In the genomic region with DNA sequence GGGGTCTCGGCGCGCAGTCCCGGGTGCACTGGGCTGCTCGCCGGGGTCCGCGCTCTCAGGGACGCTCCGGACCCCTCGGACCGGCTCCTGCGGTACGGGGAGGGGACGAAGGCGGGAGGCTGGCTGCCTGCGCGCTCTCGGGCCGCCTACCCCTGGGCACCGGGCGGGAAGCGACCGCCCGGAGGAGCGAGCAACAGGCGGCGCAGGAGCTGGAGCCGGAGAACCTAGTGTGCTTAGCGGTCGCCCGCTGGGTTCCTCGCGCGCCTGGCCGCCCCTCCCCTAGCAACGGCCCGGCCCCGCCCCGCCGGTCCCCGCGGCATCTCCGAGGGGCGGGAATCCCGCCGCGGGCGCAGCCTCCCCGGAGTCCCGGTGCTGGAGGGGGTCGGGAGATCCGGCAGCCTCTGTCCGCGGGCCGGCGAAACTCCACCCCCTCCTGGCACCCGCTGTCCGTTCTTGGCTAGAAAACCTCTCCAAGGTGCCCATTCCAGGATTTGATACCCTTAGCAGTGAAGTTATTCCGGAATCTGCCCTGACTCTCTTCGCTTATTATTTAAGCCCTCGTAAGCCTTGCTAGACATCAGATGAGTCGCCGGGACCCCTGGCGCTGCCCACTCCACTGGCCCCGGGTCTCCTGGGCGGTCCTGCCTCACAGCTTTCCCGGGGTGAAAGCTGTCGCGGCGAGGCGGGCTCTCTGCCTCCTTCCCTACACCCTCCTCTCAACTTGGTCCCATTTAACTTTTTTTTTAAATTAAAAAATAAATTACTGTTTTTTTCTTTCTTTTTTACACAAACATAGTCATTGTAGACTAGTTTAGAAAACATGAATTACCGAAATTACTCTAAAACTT, we compare ENCODE assay signal across 8 cellular contexts. TPM values are rescaled to one million over a fixed set of nuclear protein-coding genes. Genes with fewer than 3 reads are reported as not detected.
DNase-seq lines count a peak whose midpoint lies in the region; ATAC-seq and TF ChIP-seq lines count a peak whose summit lies in the region.

RPRML (minus strand) TSS at position 231 of the 848 bp plus-strand sequence. CDS start 246 bp downstream, outside the sequence.

- H3K36me3 ChIP-seq in SK-N-MC (ENCODE audit: insufficient read depth, low read length): no peaks in the 10 kb centered on the region

- H3K9ac ChIP-seq in SK-N-MC (ENCODE audit: insufficient read length): no peak within 1 kb of the TSS

- H3K4me3 ChIP-seq in HFF-Myc (replicated peaks; ENCODE audit: low read depth, low read length) (peak within 1 kb of the TSS; percentile 53), SK-N-MC (peak within 1 kb of the TSS; percentile 78), cardiac fibroblast (replicated peaks in 1 of 2; ENCODE audit: low read depth in 2 of 2, low read length in 2 of 2) (peak within 1 kb of the TSS; percentile 32 to 45)

- H3K27ac ChIP-seq in SK-N-MC: no peak within 1 kb of the TSS

- DNase-seq in AG20443 (ENCODE audit: low spot score): peak; percentile 58
- no peak for DNase-seq in HFF-Myc (ENCODE audit: extremely low read depth, low read depth)
- no peak for DNase-seq in SK-N-MC (ENCODE audit: low read depth, low spot score)
- peak in 1 of 2 donors; percentile 32 for DNase-seq in cardiac fibroblast (ENCODE audit: low read depth in 2 of 2)
- peak; percentile 51 for DNase-seq in left lobe of liver (ENCODE audit: low spot score)
- peak; percentile 23 to 46 for DNase-seq in stimulated activated CD4-positive, alpha-beta T cell treated with anti-CD3 and anti-CD28 coated beads, Interleukin-4, amount 100 ng/mL, for 48 hours (ENCODE audit: low read depth in 2 of 2)

- no peaks in the 10 kb centered on the region for H3K9me3 ChIP-seq in SK-N-MC (ENCODE audit: low read depth, low read length)

- peak; percentile 74 for ATAC-seq in left lobe of liver
- ATAC-seq in GM19035 (IDR thresholded peaks at IDR 0.05; ENCODE audit: unreplicated experiment): no peak
- no peak for ATAC-seq in GM19467 (IDR thresholded peaks at IDR 0.05; ENCODE audit: unreplicated experiment)

- TF ChIP-seq CTCF in HFF-Myc (IDR thresholded peaks at IDR 0.05; ENCODE audit: low read depth, low read length, missing control alignments): no peak
- no peak for TF ChIP-seq CTCF in cardiac fibroblast (IDR thresholded peaks at IDR 0.05; ENCODE audit: low read depth, low read length)

RNA-seq across cellular contexts. Expression of gene RPRML, which starts in this region (rescaled TPM):
- not detected for total RNA-seq in left lobe of liver

Comparison
In these comparisons a context has a peak if more than half of its experiments do, and no peak if none do; other contexts are left out.
1. Peak in DNase-seq and ATAC-seq in left lobe of liver; RNA of the gene not detected or under 1 TPM.
2. DNase-seq: peak in AG20443 (single experiment) and stimulated activated CD4-positive, alpha-beta T cell treated with anti-CD3 and anti-CD28 coated beads, Interleukin-4, amount 100 ng/mL, for 48 hours (2 of 2); none in HFF-Myc (single experiment) and SK-N-MC (single experiment).
3. Peak in every context shown above with its lines, with median percentiles within 50 percentile points of each other: H3K4me3 ChIP-seq.